ENCODE assay signal across 8 cellular contexts in the genomic region with DNA sequence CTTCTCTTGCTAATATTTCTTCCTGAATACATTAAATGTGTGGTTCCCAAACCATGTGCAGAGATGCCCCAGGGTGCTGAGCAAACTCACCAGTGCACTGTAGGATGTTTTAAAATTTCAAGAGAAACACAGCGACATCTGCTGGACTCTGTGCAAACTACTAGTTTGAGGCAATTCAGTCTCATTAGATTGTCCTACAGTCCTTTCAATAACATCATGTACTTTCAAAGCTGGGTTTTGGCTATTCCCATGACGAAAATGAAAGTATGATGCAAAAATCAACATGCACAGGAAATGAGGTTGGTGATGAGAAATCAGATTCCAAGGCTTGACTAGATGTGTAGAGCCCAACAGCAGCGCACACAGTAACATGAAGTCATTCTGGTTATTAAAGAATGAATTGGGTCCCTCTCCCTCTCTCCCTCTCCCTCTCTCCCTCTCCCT.
DNase-seq lines count a peak whose midpoint lies in the region; ATAC-seq and TF ChIP-seq lines count a peak whose summit lies in the region.

No MANE protein-coding gene starts in this region.

- TF ChIP-seq CTCF in RWPE1 (conservative IDR thresholded peaks at IDR 0.05; ENCODE audit: low read depth): peak; percentile 85

- DNase-seq in DMS153 treated with DMSO at 0.1 percent for 48 hours (lab: John Stamatoyannopoulos, UW; ENCODE audit: unreplicated experiment) (peak; percentile 14), Karpas-422 (peak; percentile 88), RWPE1 (ENCODE audit: low spot score) (peak; percentile 32), glomerular visceral epithelial cell (ENCODE audit: extremely low spot score) (peak; percentile 65), putamen (ENCODE audit: low spot score) (peak; percentile 54)
- peak; percentile 78 for DNase-seq in activated effector memory CD4-positive, alpha-beta T cell treated with anti-CD3 and anti-CD28 coated beads, Interleukin-2, amount 50 U/mL, for 16 hours

- no peaks in the 10 kb centered on the region for H3K36me3 ChIP-seq in Karpas-422 (ENCODE audit: insufficient read depth, low read length)

- no peaks in the 10 kb centered on the region for H3K4me1 ChIP-seq in Karpas-422 (ENCODE audit: low read length)

- no peaks in the 10 kb centered on the region for H3K79me2 ChIP-seq in Karpas-422 (ENCODE audit: low read length)

- no peaks in the 10 kb centered on the region for H3K9me2 ChIP-seq in Karpas-422 (replicated peaks; ENCODE audit: insufficient read depth, low read length)

- H3K4me2 ChIP-seq in Karpas-422 (ENCODE audit: low read depth, low read length, poor library complexity, severe bottlenecking): no peak overlapping the region

- POLR2A ChIA-PET in RWPE1 (lab: Yijun Ruan, JAX; ENCODE audit: low non-redundant PET): interaction anchor here (0.6 kb wide), 1 partner anchor 170 kb away, joined by 3 read pairs; no protein-coding TSS in a partner anchor

- H4K20me1 ChIP-seq in Karpas-422 (ENCODE audit: insufficient read depth, low read depth, low read length): no peaks in the 10 kb centered on the region

- ATAC-seq in GM21576 (IDR thresholded peaks at IDR 0.05; ENCODE audit: unreplicated experiment): no peak
- ATAC-seq in GM18502 (IDR thresholded peaks at IDR 0.05; ENCODE audit: poor library complexity, unreplicated experiment): no peak

- H3K9me3 ChIP-seq in Karpas-422 (ENCODE audit: low read length): no peaks in the 10 kb centered on the region

- H3K27me3 ChIP-seq in Karpas-422 (ENCODE audit: low read length): no peaks in the 10 kb centered on the region

- no peak overlapping the region for H2AFZ ChIP-seq in Karpas-422 (ENCODE audit: low read length)

- no peak overlapping the region for H3K27ac ChIP-seq in Karpas-422 (ENCODE audit: low read length)
- H3K27ac ChIP-seq in RWPE1: no peak overlapping the region

- H3K9ac ChIP-seq in Karpas-422 (ENCODE audit: low read length): no peak overlapping the region

- CTCF ChIA-PET in RWPE1 (lab: Yijun Ruan, JAX): interaction anchor here (0.5 to 1.5 kb wide), 8 partner anchors 15 to 560 kb away, joined by 3 to 8 read pairs (median 3); no protein-coding TSS in a partner anchor

- H3K4me3 ChIP-seq in Karpas-422 (ENCODE audit: low read length): no peak overlapping the region

Comparison
In these comparisons a context has a peak if more than half of its experiments do, and no peak if none do; other contexts are left out.
1. DNase-seq: peak in every context shown above with its lines; median percentile 88 in Karpas-422; 78 in activated effector memory CD4-positive, alpha-beta T cell treated with anti-CD3 and anti-CD28 coated beads, Interleukin-2, amount 50 U/mL, for 16 hours; 65 in glomerular visceral epithelial cell; 54 in putamen; 32 in RWPE1; 14 in DMS153 treated with DMSO at 0.1 percent for 48 hours.